Comparison of ENCODE assay signal across 1 cellular context in genomic region chrX:46545111-46546005, GRCh38.
TF ChIP-seq lines count a peak whose summit lies in the region.

Gene ZNF674 (minus strand): TSS chrX:46545421. CDS start chrX:46542087, 3,334 bp downstream.

TF ChIP-seq in HEK293, 187 proteins besides CTCF, POLR2A, EP300 and RAD21 (continued from another document and continues in another):
- TF ChIP-seq PATZ1 (tag by site-specific recombination; IDR thresholded peaks at IDR 0.05) (peak; percentile 99), ZNF140 (tag by site-specific recombination; IDR thresholded peaks at IDR 0.05) (no peak), ZBTB26 (tag by site-specific recombination; optimal IDR thresholded peaks at IDR 0.05) (peak; percentile 56), SP3 (tag by site-specific recombination; IDR thresholded peaks at IDR 0.05) (peak; percentile 82), ZNF843 (tag by site-specific recombination; IDR thresholded peaks at IDR 0.05) (peak; percentile 71), ZNF473 (tag by site-specific recombination; IDR thresholded peaks at IDR 0.05) (no peak), ZNF10 (tag by site-specific recombination; IDR thresholded peaks at IDR 0.05) (peak; percentile 61; the same call in 1 of the 2 replicates), MZF1 (tag by site-specific recombination; IDR thresholded peaks at IDR 0.05; ENCODE audit: borderline replicate concordance) (no peak; the same call in 1 of the 2 replicates), ZNF157 (tag by site-specific recombination; IDR thresholded peaks at IDR 0.05) (no peak), ZNF16 (tag by site-specific recombination; IDR thresholded peaks at IDR 0.05; ENCODE audit: low read depth) (no peak), ZNF623 (tag by site-specific recombination; IDR thresholded peaks at IDR 0.05) (no peak), ZNF510 (tag by site-specific recombination; IDR thresholded peaks at IDR 0.05; ENCODE audit: insufficient replicate concordance) (no peak), ZNF768 (tag by site-specific recombination; IDR thresholded peaks at IDR 0.05) (no peak), ZNF214 (tag by site-specific recombination; IDR thresholded peaks at IDR 0.05; ENCODE audit: borderline replicate concordance) (no peak), ZNF354C (tag by site-specific recombination; IDR thresholded peaks at IDR 0.05; ENCODE audit: borderline replicate concordance, low read depth) (no peak), HOXA7 (CRISPR knock-in tag; IDR thresholded peaks at IDR 0.05; ENCODE audit: borderline replicate concordance) (no peak), KLF1 (tag by site-specific recombination; IDR thresholded peaks at IDR 0.05) (peak; percentile 91), ZNF585B (tag by site-specific recombination; IDR thresholded peaks at IDR 0.05) (no peak), ZNF423 (tag by site-specific recombination; IDR thresholded peaks at IDR 0.05) (no peak; the same call in 1 of the 2 replicates), SCRT2 (tag by site-specific recombination; IDR thresholded peaks at IDR 0.05) (peak; percentile 96), TRIM28 (IDR thresholded peaks at IDR 0.05; ENCODE audit: borderline replicate concordance, low read length) (peak; percentile 24; the same call in 1 of the 2 replicates), ZNF639 (tag by site-specific recombination; IDR thresholded peaks at IDR 0.05) (peak; percentile 62; the same call in 1 of the 2 replicates), ZNF558 (tag by site-specific recombination; IDR thresholded peaks at IDR 0.05) (no peak; the same call in 1 of the 2 replicates), ZNF645 (tag by site-specific recombination; IDR thresholded peaks at IDR 0.05) (0 out of 2 replicates have a peak, but pooled peaks have one; percentile 24), ZNF76 (tag by site-specific recombination; IDR thresholded peaks at IDR 0.05; ENCODE audit: borderline replicate concordance, low read depth) (peak; percentile 95), ZEB2 (tag by site-specific recombination; IDR thresholded peaks at IDR 0.05) (peak; percentile 93), ZNF24 (tag by site-specific recombination; IDR thresholded peaks at IDR 0.05) (peak; percentile 85; the same call in 1 of the 2 replicates), GLIS1 (tag by site-specific recombination; IDR thresholded peaks at IDR 0.05) (peak; percentile 68), KLF10 (tag by site-specific recombination; IDR thresholded peaks at IDR 0.05) (peak; percentile 34; the same call in 1 of the 2 replicates), TCF7L2 (IDR thresholded peaks at IDR 0.05; ENCODE audit: borderline replicate concordance, low read depth, low read length) (no peak), TSHZ1 (tag by site-specific recombination; IDR thresholded peaks at IDR 0.05; ENCODE audit: borderline replicate concordance) (peak; percentile 54; the same call in 1 of the 2 replicates), PBX3 (CRISPR knock-in tag; IDR thresholded peaks at IDR 0.05) (no peak), ZNF202 (tag by site-specific recombination; IDR thresholded peaks at IDR 0.05; ENCODE audit: borderline replicate concordance) (0 out of 2 replicates have a peak, but pooled peaks have one; percentile 9), ZFP69B (tag by site-specific recombination; IDR thresholded peaks at IDR 0.05) (peak; percentile 81), ZNF692 (tag by site-specific recombination; IDR thresholded peaks at IDR 0.05) (peak; percentile 90), ZFHX2 (tag by site-specific recombination; conservative IDR thresholded peaks at IDR 0.05) (peak; percentile 97), SCRT1 (tag by site-specific recombination; IDR thresholded peaks at IDR 0.05; ENCODE audit: borderline replicate concordance) (peak; percentile 70; the same call in 1 of the 2 replicates), ZNF580 (tag by site-specific recombination; IDR thresholded peaks at IDR 0.05) (no peak), EGR2 (tag by site-specific recombination; IDR thresholded peaks at IDR 0.05; ENCODE audit: low read depth) (peak; percentile 96), FEZF1 (tag by site-specific recombination; IDR thresholded peaks at IDR 0.05) (0 out of 2 replicates have a peak, but pooled peaks have one; percentile 35), SP7 (tag by site-specific recombination; IDR thresholded peaks at IDR 0.05) (peak; percentile 94), ZNF670 (tag by site-specific recombination; IDR thresholded peaks at IDR 0.05; ENCODE audit: low read depth) (no peak), GLI4 (tag by site-specific recombination; IDR thresholded peaks at IDR 0.05) (no peak), OSR2 (tag by site-specific recombination; IDR thresholded peaks at IDR 0.05) (0 out of 2 replicates have a peak, but pooled peaks have one; percentile 18), ZNF488 (tag by site-specific recombination; IDR thresholded peaks at IDR 0.05) (peak; percentile 80; the same call in 1 of the 2 replicates), ZNF658 (tag by site-specific recombination; IDR thresholded peaks at IDR 0.05) (no peak), ZNF416 (tag by site-specific recombination; IDR thresholded peaks at IDR 0.05) (no peak), ZIC2 (tag by site-specific recombination; IDR thresholded peaks at IDR 0.05) (peak; percentile 70), ZNF324 (tag by site-specific recombination; IDR thresholded peaks at IDR 0.05) (peak; percentile 92), SP2 (tag by site-specific recombination; IDR thresholded peaks at IDR 0.05) (peak; percentile 93), ZNF837 (tag by site-specific recombination; IDR thresholded peaks at IDR 0.05) (0 out of 2 replicates have a peak, but pooled peaks have one; percentile 25), ZSCAN30 (tag by site-specific recombination; IDR thresholded peaks at IDR 0.05) (0 out of 2 replicates have a peak, but pooled peaks have one; percentile 17), ZNF785 (tag by site-specific recombination; IDR thresholded peaks at IDR 0.05) (0 out of 2 replicates have a peak, but pooled peaks have one; percentile 45), ZNF2 (tag by site-specific recombination; IDR thresholded peaks at IDR 0.05) (peak; percentile 89; the same call in 1 of the 2 replicates), ZNF114 (tag by site-specific recombination; IDR thresholded peaks at IDR 0.05) (no peak), ZNF501 (tag by site-specific recombination; IDR thresholded peaks at IDR 0.05) (peak; percentile 90; the same call in 1 of the 2 replicates), ZNF18 (tag by site-specific recombination; IDR thresholded peaks at IDR 0.05) (peak; percentile 97)
